11 cellular contexts compared by ENCODE assay signal in genomic region chr4:40990202-40990898, GRCh38.
DNase-seq lines count a peak whose midpoint lies in the region; ATAC-seq, FAIRE-seq and TF ChIP-seq lines count a peak whose summit lies in the region.
"Had no signal": no experiment of that assay in that cellular context is flagged by ENCODE, and none has a peak within 500 bp of the region (broad histone marks: within the 10 kb centered on the region; RNA-seq: fewer than 3 reads in every experiment).

No MANE protein-coding gene starts in this region.

- peak overlapping the region; percentile 77 for H3K4me2 ChIP-seq in astrocyte (ENCODE audit: low read length)

- H3K4me1 ChIP-seq in astrocyte (ENCODE audit: insufficient read depth, low read length) (peaks cover 44% of the 10 kb centered on the region), right lobe of liver (peaks cover 0 to 28% (median 4%) of the 10 kb centered on the region in 4 donors)

- H3K27me3 ChIP-seq in astrocyte (ENCODE audit: insufficient read depth, low read length) (no peaks in the 10 kb centered on the region), right lobe of liver (no peaks in the 10 kb centered on the region)

- H3K27ac ChIP-seq in astrocyte (ENCODE audit: low read depth, low read length) (peak overlapping the region; percentile 92), right lobe of liver (no peak overlapping the region)

- H2AFZ ChIP-seq in astrocyte (ENCODE audit: low read depth, low read length) = no peak overlapping the region

- H3K9ac ChIP-seq in astrocyte (ENCODE audit: low read length) = peak overlapping the region; percentile 73

- H3K27ac Mint-ChIP-seq in CD14-positive monocyte (peak overlapping the region; percentile 79 to 99 (median 91)), astrocyte (ENCODE audit: unreplicated experiment) (peak overlapping the region; percentile 100)
- H3K27ac Mint-ChIP-seq: activated CD4-positive, alpha-beta T cell treated with anti-CD3 and anti-CD28 coated beads, Interleukin-2, amount 10 ng/mL, durations not matched to agents 24 days and 14 days; naive B cell had no signal

- H3K9me3 ChIP-seq in astrocyte (ENCODE audit: insufficient read depth, low read depth, low read length) (no peaks in the 10 kb centered on the region), right lobe of liver (no peaks in the 10 kb centered on the region)

- 70% methylated on average over 5 of the region's 5 CpGs for WGBS in right lobe of liver (ENCODE audit: insufficient coverage, low coverage, low lambda C conversion rate, missing lambda C conversion rate)

- DNase-seq in CD14-positive monocyte (ENCODE audit: low spot score) (peak; percentile 80), HS-5 (ENCODE audit: low read depth) (peak; percentile 98), astrocyte (ENCODE audit: low read depth) (peak; percentile 99), right lobe of liver (no peak), cerebellar nuclear complex (lab: John Stamatoyannopoulos, UW) (no peak)
- DNase-seq: activated CD4-positive, alpha-beta T cell treated with anti-CD3 and anti-CD28 coated beads, Interleukin-2, amount 10 ng/mL, durations not matched to agents 24 days and 14 days; cortex of kidney; naive B cell had no signal

- H3K9me3 Mint-ChIP-seq in CD14-positive monocyte (peaks cover 0 to 3% (median 0%) of the 10 kb centered on the region in 7 donors), astrocyte (ENCODE audit: unreplicated experiment) (no peaks in the 10 kb centered on the region)
- H3K9me3 Mint-ChIP-seq: activated CD4-positive, alpha-beta T cell treated with anti-CD3 and anti-CD28 coated beads, Interleukin-2, amount 10 ng/mL, durations not matched to agents 24 days and 14 days; naive B cell had no signal

- H3K36me3 Mint-ChIP-seq in CD14-positive monocyte (peaks cover 0 to 2% of the 10 kb centered on the region in 2 donors), astrocyte (ENCODE audit: low read depth, unreplicated experiment) (peaks cover 18% of the 10 kb centered on the region)
- H3K36me3 Mint-ChIP-seq: naive B cell had no signal

- H3K4me3 ChIP-seq in astrocyte (ENCODE audit: insufficient read depth, low read depth, low read length) (no peak overlapping the region), right lobe of liver (no peak overlapping the region)

- no peak for TF ChIP-seq POLR2A in right lobe of liver (IDR thresholded peaks at IDR 0.05)

- H4K20me1 ChIP-seq in astrocyte (ENCODE audit: insufficient read depth, low read length) = no peaks in the 10 kb centered on the region

- H3K79me2 ChIP-seq in astrocyte (ENCODE audit: insufficient read depth, low read length) = peaks cover 19% of the 10 kb centered on the region

- H3K4me3 Mint-ChIP-seq in CD14-positive monocyte (no peak overlapping the region), astrocyte (ENCODE audit: unreplicated experiment) (peak overlapping the region; percentile 58)
- H3K4me3 Mint-ChIP-seq: activated CD4-positive, alpha-beta T cell treated with anti-CD3 and anti-CD28 coated beads, Interleukin-2, amount 10 ng/mL, durations not matched to agents 24 days and 14 days; naive B cell had no signal

- intact Hi-C loops in CD14-positive monocyte (cut with micrococcal nuclease) (no loop called here), right lobe of liver (cut with DNase I) (no loop called here)

- H3K27me3 Mint-ChIP-seq in CD14-positive monocyte (ENCODE audit: low read depth in 3 of 3) (peaks cover 0 to 2% (median 2%) of the 10 kb centered on the region in 3 donors), astrocyte (ENCODE audit: low read depth, unreplicated experiment) (no peaks in the 10 kb centered on the region)
- H3K27me3 Mint-ChIP-seq: naive B cell had no signal

- TF ChIP-seq CTCF in CD14-positive monocyte (IDR thresholded peaks at IDR 0.05) (no peak), astrocyte (IDR thresholded peaks at IDR 0.05; ENCODE audit: insufficient read depth, low read depth, low read length) (no peak), right lobe of liver (IDR thresholded peaks at IDR 0.05) (no peak)

- peaks cover 51% of the 10 kb centered on the region for H3K4me1 Mint-ChIP-seq in CD14-positive monocyte
- peaks cover 49% of the 10 kb centered on the region for H3K4me1 Mint-ChIP-seq in astrocyte (ENCODE audit: low read depth, unreplicated experiment)
- H3K4me1 Mint-ChIP-seq: activated CD4-positive, alpha-beta T cell treated with anti-CD3 and anti-CD28 coated beads, Interleukin-2, amount 10 ng/mL, durations not matched to agents 24 days and 14 days had no signal

- FAIRE-seq in astrocyte (lab: Jason Lieb, UNC) = peak; percentile 97

- H3K36me3 ChIP-seq in astrocyte (ENCODE audit: insufficient read depth, low read length) = peaks cover 2% of the 10 kb centered on the region
- no peaks in the 10 kb centered on the region for H3K36me3 ChIP-seq in right lobe of liver

- ATAC-seq in right lobe of liver (peak in 3 of 4 donors; percentile 8 to 70 (median 23)), GM18520 (IDR thresholded peaks at IDR 0.05; ENCODE audit: unreplicated experiment) (no peak), HG03139 (IDR thresholded peaks at IDR 0.05; ENCODE audit: unreplicated experiment) (no peak), GM21528 (IDR thresholded peaks at IDR 0.05; ENCODE audit: low FRiP score, unreplicated experiment) (no peak)

Comparison
In these comparisons a context has a peak if more than half of its experiments do, and no peak if none do; other contexts are left out.
1. DNase-seq: peak in CD14-positive monocyte (single experiment), HS-5 (single experiment) and astrocyte (single experiment); none in right lobe of liver (0 of 3) and cerebellar nuclear complex (0 of 2).
2. ATAC-seq: peak in right lobe of liver (3 of 4); none in GM18520 (single experiment), HG03139 (single experiment) and GM21528 (single experiment).